In genomic region chr16:5036228-5037156, GRCh38 we compare ENCODE assay signal across 16 cellular contexts. TPM values are rescaled to one million over a fixed set of nuclear protein-coding genes. Genes with fewer than 3 reads are reported as not detected.
DNase-seq lines count a peak whose midpoint lies in the region; ATAC-seq and TF ChIP-seq lines count a peak whose summit lies in the region.
"Had no signal": no experiment of that assay in that cellular context is flagged by ENCODE, and none has a peak within 500 bp of the region (broad histone marks: within the 10 kb centered on the region; RNA-seq: fewer than 3 reads in every experiment).

No MANE protein-coding gene starts in this region.

- H3K4me1 ChIP-seq in mesenchymal stem cell (ENCODE audit: control insufficient read depth, insufficient read depth, low read depth, low read length) (peaks cover 12% of the 10 kb centered on the region), left lung (peaks cover 14 to 17% of the 10 kb centered on the region in 2 donors), vagina (peaks cover 20% of the 10 kb centered on the region)

- intact Hi-C loops in CD4-positive, alpha-beta T cell (cut with DNase I, micrococcal nuclease): loop anchor here in 1 of 2 experiments (10.0 kb wide), 2 partner anchors 302 to 342 kb away; partner anchors contain the start of genes ANKS3, DNAAF8 and NUDT16L1
- intact Hi-C loops in left lung (cut with DNase I) (no loop called here), vagina (cut with DNase I) (no loop called here)

- H3K4me1 Mint-ChIP-seq in CD4-positive, alpha-beta T cell (ENCODE audit: low read depth): peaks cover 20% of the 10 kb centered on the region

- H3K4me3 ChIP-seq in mesenchymal stem cell (ENCODE audit: insufficient read depth in 1 of 2, low read depth in 1 of 2, low read length in 2 of 2): no peak overlapping the region
- no peak overlapping the region for H3K4me3 ChIP-seq in left lung
- H3K4me3 ChIP-seq in vagina: no peak overlapping the region
- H3K4me3 ChIP-seq: uterus had no signal

- WGBS in mesenchymal stem cell: 52% methylated on average over 9 of the region's 12 CpGs

- no peak overlapping the region for H4K8ac ChIP-seq in mesenchymal stem cell (ENCODE audit: low read length)

- DNase-seq in CD4-positive, alpha-beta T cell: no peak
- peak; percentile 18 to 35 for DNase-seq in Kasumi-1 (lab: John Stamatoyannopoulos, UW)
- DNase-seq in caudate nucleus (lab: John Stamatoyannopoulos, UW): peak in 13 of 61 donors; percentile 13 to 70 (median 29)
- peak; percentile 9 for DNase-seq in mesenchymal stem cell
- no peak for DNase-seq in left lung
- no peak for DNase-seq in AML-193 (lab: John Stamatoyannopoulos, UW)
- DNase-seq in vagina (ENCODE audit: extremely low spot score in 2 of 2): no peak
- DNase-seq in NCI-H1436 (lab: John Stamatoyannopoulos, UW): no peak
- DNase-seq: activated CD4-positive, CD25-positive, alpha-beta regulatory T cell; KBM-7; NCI-H2081; stimulated activated CD4-positive, alpha-beta T cell treated with anti-CD3 and anti-CD28 coated beads, Interleukin-2, amount 100 ng/mL, for 48 hours; uterus had no signal

- no peak for TF ChIP-seq CTCF in CD4-positive, alpha-beta T cell (IDR thresholded peaks at IDR 0.05)
- no peak for TF ChIP-seq CTCF in left lung (IDR thresholded peaks at IDR 0.05)
- no peak for TF ChIP-seq CTCF in vagina (IDR thresholded peaks at IDR 0.05)

- no peak overlapping the region for H4K91ac ChIP-seq in mesenchymal stem cell (ENCODE audit: low read length)

- H3K79me1 ChIP-seq in mesenchymal stem cell (replicated peaks; ENCODE audit: low read length, poor library complexity, severe bottlenecking): peaks cover 13% of the 10 kb centered on the region

- H3K23ac ChIP-seq in mesenchymal stem cell (ENCODE audit: low read length in 2 of 2): no peak overlapping the region

- H3K27me3 Mint-ChIP-seq in CD4-positive, alpha-beta T cell: no peaks in the 10 kb centered on the region
- H3K27me3 Mint-ChIP-seq: activated naive CD4-positive, alpha-beta T cell treated with anti-CD3 and anti-CD28 coated beads, Interleukin-2, amount 50 U/mL, for 24 hours had no signal

- TF ChIP-seq POLR2A in vagina (IDR thresholded peaks at IDR 0.05): no peak

- CTCF ChIA-PET in CD4-positive, alpha-beta T cell (lab: Charles Lee): interaction anchor here (0.7 kb wide), 1 partner anchor 56 kb away, joined by 3 read pairs; no protein-coding TSS in a partner anchor

- H3K14ac ChIP-seq in mesenchymal stem cell (ENCODE audit: low read length in 2 of 2): no peak overlapping the region

- no peak overlapping the region for H3K4ac ChIP-seq in mesenchymal stem cell (ENCODE audit: low read depth in 1 of 2, low read length in 2 of 2)

- no peaks in the 10 kb centered on the region for H3K9me3 Mint-ChIP-seq in CD4-positive, alpha-beta T cell
- H3K9me3 Mint-ChIP-seq: activated naive CD4-positive, alpha-beta T cell treated with anti-CD3 and anti-CD28 coated beads, Interleukin-2, amount 50 U/mL, for 24 hours; stimulated activated effector memory CD8-positive, alpha-beta T cell treated with anti-CD3 and anti-CD28 coated beads, Interleukin-12 subunit alpha, Interleukin-12 subunit beta, amount 100 ng/mL, for 72 hours had no signal

- H3K36me3 ChIP-seq in mesenchymal stem cell (ENCODE audit: control insufficient read depth in 1 of 2, insufficient read depth in 2 of 2, low read depth in 1 of 2, low read length in 2 of 2) (peaks cover 0 to 3% of the 10 kb centered on the region in 2 experiments), left lung (no peaks in the 10 kb centered on the region), vagina (no peaks in the 10 kb centered on the region)
- H3K36me3 ChIP-seq: uterus had no signal

- H3K27ac ChIP-seq in CD4-positive, alpha-beta T cell (ENCODE audit: low read depth, low read length): no peak overlapping the region
- H3K27ac ChIP-seq in caudate nucleus (ENCODE audit: low read depth, low read length): peak overlapping the region; percentile 59
- no peak overlapping the region for H3K27ac ChIP-seq in mesenchymal stem cell (ENCODE audit: low read length, poor library complexity, severe bottlenecking)
- H3K27ac ChIP-seq in left lung: no peak overlapping the region
- H3K27ac ChIP-seq in vagina: no peak overlapping the region
- H3K27ac ChIP-seq: uterus had no signal

- no peak overlapping the region for H2AFZ ChIP-seq in mesenchymal stem cell (ENCODE audit: low read depth, low read length)

- H2BK120ac ChIP-seq in mesenchymal stem cell (ENCODE audit: low read depth, low read length): no peak overlapping the region

- H3K27ac Mint-ChIP-seq in CD4-positive, alpha-beta T cell: no peak overlapping the region
- H3K27ac Mint-ChIP-seq: activated naive CD4-positive, alpha-beta T cell treated with anti-CD3 and anti-CD28 coated beads, Interleukin-2, amount 50 U/mL, for 24 hours; stimulated activated effector memory CD8-positive, alpha-beta T cell treated with anti-CD3 and anti-CD28 coated beads, Interleukin-12 subunit alpha, Interleukin-12 subunit beta, amount 100 ng/mL, for 72 hours had no signal

- POLR2A ChIA-PET in CD4-positive, alpha-beta T cell (lab: Charles Lee): no interaction called here

- H3K4me3 Mint-ChIP-seq in CD4-positive, alpha-beta T cell: peak overlapping the region; percentile 56
- H3K4me3 Mint-ChIP-seq: activated naive CD4-positive, alpha-beta T cell treated with anti-CD3 and anti-CD28 coated beads, Interleukin-2, amount 50 U/mL, for 24 hours had no signal

- H2BK15ac ChIP-seq in mesenchymal stem cell (ENCODE audit: low read depth, poor library complexity, severe bottlenecking): no peak overlapping the region

- no peak overlapping the region for H2AK5ac ChIP-seq in mesenchymal stem cell (ENCODE audit: low read length, severe bottlenecking)

- no peaks in the 10 kb centered on the region for H3K27me3 ChIP-seq in CD4-positive, alpha-beta T cell (ENCODE audit: control insufficient read depth, insufficient read depth, low read length)
- H3K27me3 ChIP-seq in mesenchymal stem cell (ENCODE audit: control insufficient read depth in 1 of 2, insufficient read depth in 1 of 2, low read length in 2 of 2) (peaks cover 8 to 11% of the 10 kb centered on the region in 2 experiments), left lung (no peaks in the 10 kb centered on the region), vagina (no peaks in the 10 kb centered on the region)
- H3K27me3 ChIP-seq: uterus had no signal

- no peak overlapping the region for H2BK5ac ChIP-seq in mesenchymal stem cell (ENCODE audit: low read depth, low read length, poor library complexity, severe bottlenecking)

- H3K18ac ChIP-seq in mesenchymal stem cell (ENCODE audit: low read depth in 1 of 2, low read length in 2 of 2): no peak overlapping the region

- ATAC-seq in CD4-positive, alpha-beta T cell (ENCODE audit: poor library complexity): no peak
- no peak for ATAC-seq in left lung
- ATAC-seq: stimulated activated effector memory CD8-positive, alpha-beta T cell treated with anti-CD3 and anti-CD28 coated beads, Interleukin-12 subunit alpha, Interleukin-12 subunit beta, amount 100 ng/mL, for 72 hours had no signal

- H3K9me3 ChIP-seq in CD4-positive, alpha-beta T cell (ENCODE audit: control insufficient read depth, low read length): no peaks in the 10 kb centered on the region
- no peaks in the 10 kb centered on the region for H3K9me3 ChIP-seq in mesenchymal stem cell (ENCODE audit: control insufficient read depth, low read length)
- no peaks in the 10 kb centered on the region for H3K9me3 ChIP-seq in left lung
- no peaks in the 10 kb centered on the region for H3K9me3 ChIP-seq in vagina
- H3K9me3 ChIP-seq: uterus had no signal

- H3K36me3 Mint-ChIP-seq in CD4-positive, alpha-beta T cell (ENCODE audit: low read depth): peaks cover 5% of the 10 kb centered on the region
- H3K36me3 Mint-ChIP-seq: activated naive CD4-positive, alpha-beta T cell treated with anti-CD3 and anti-CD28 coated beads, Interleukin-2, amount 50 U/mL, for 24 hours; stimulated activated effector memory CD8-positive, alpha-beta T cell treated with anti-CD3 and anti-CD28 coated beads, Interleukin-12 subunit alpha, Interleukin-12 subunit beta, amount 100 ng/mL, for 72 hours had no signal

- no peak overlapping the region for H3K9ac ChIP-seq in mesenchymal stem cell (ENCODE audit: low read length)

- H3K4me2 ChIP-seq in mesenchymal stem cell (ENCODE audit: low read length, poor library complexity, severe bottlenecking): no peak overlapping the region

- H2BK12ac ChIP-seq in mesenchymal stem cell (ENCODE audit: low read length in 2 of 2): no peak overlapping the region

RNA-seq across cellular contexts. Expression of gene NAGPA, which starts 2.8 kb away (rescaled TPM):
- total RNA-seq in CD4-positive, alpha-beta T cell: 10 to 100 TPM; 30.0 to 34.0 TPM
- 12.3 TPM for polyA plus RNA-seq in mesenchymal stem cell (2013, experiment 1 of 2)
- polyA plus RNA-seq in mesenchymal stem cell (2013, experiment 2 of 2): 13.2 TPM
- total RNA-seq in left lung: 10 to 100 TPM in 1 of 2 donors, 1 to 10 TPM in 1; 9.6 to 21.0 TPM
- 9.8 TPM for total RNA-seq in vagina

RNA-seq across cellular contexts. Expression of gene C16orf89, which starts 29.3 kb away (rescaled TPM):
- not detected for total RNA-seq in CD4-positive, alpha-beta T cell
- 0.17 TPM for polyA plus RNA-seq in mesenchymal stem cell (2013, experiment 1 of 2)
- 0.22 TPM for polyA plus RNA-seq in mesenchymal stem cell (2013, experiment 2 of 2)
- 100 to 1,000 TPM in 1 of 2 donors, 10 to 100 TPM in 1; 67.0 to 209 TPM for total RNA-seq in left lung
- total RNA-seq in vagina: 4.4 TPM
- total RNA-seq: Daoy had no signal

RNA-seq across cellular contexts. Expression of gene ALG1, which starts 35.2 kb away (rescaled TPM):
- total RNA-seq in CD4-positive, alpha-beta T cell: 1 to 10 TPM; 8.9 to 9.0 TPM
- 30.9 TPM for polyA plus RNA-seq in mesenchymal stem cell (2013, experiment 1 of 2)
- 32.6 TPM for polyA plus RNA-seq in mesenchymal stem cell (2013, experiment 2 of 2)
- total RNA-seq in left lung (10 to 100 TPM; 28.5 to 39.0 TPM), vagina (22.8 TPM)

Comparison
In these comparisons a context has a peak if more than half of its experiments do, and no peak if none do; other contexts are left out.
1. DNase-seq: peak in Kasumi-1 (2 of 2) and mesenchymal stem cell (single experiment); none in CD4-positive, alpha-beta T cell (0 of 10), left lung (0 of 2), AML-193 (0 of 2), vagina (0 of 2) and NCI-H1436 (single experiment).
2. RNA of gene C16orf89, which starts 29.3 kb away (total RNA-seq): 67.0 to 209 TPM in left lung; 4.4 TPM in vagina (single experiment) and not detected in CD4-positive, alpha-beta T cell; every median in the first group is over 10 times any median in the second.